ENCODE assay signal across 16 cellular contexts in the genomic region with DNA sequence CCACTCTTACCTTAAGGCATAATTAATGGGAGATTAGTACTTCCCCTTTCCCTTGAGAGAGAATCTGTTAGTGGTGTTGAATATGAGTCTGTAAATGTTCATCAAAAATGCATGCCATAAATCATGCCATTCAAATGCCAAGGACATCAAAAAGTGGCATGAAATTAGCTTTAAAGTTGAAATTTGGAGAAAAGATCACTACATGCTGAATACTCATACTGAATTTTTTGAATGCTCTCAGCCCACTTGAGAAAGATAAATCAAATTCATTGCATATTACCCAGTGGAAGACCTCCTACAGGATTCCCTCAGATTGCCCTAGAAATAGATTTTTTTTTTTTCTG. TPM values are rescaled to one million over a fixed set of nuclear protein-coding genes. Genes with fewer than 3 reads are reported as not detected.
A peak's percentile ranks its signal among the peaks of the same experiment; 100 is the strongest.
DNase-seq lines count a peak whose midpoint lies in the region; TF ChIP-seq lines count a peak whose summit lies in the region.
"Had no signal": no experiment of that assay in that cellular context is flagged by ENCODE, and none has a peak within 500 bp of the region (broad histone marks: within the 10 kb centered on the region; RNA-seq: fewer than 3 reads in every experiment).

No MANE protein-coding gene starts in this region.

- no peak for TF ChIP-seq CTCF in stomach (IDR thresholded peaks at IDR 0.05)

- H3K4me1 ChIP-seq in subcutaneous abdominal adipose tissue (ENCODE audit: control insufficient read depth in 5 of 5, insufficient read depth in 5 of 5, low read length in 5 of 5) (peaks cover 0 to 24% (median 14%) of the 10 kb centered on the region in 5 donors), stomach (peaks cover 0 to 3% (median 3%) of the 10 kb centered on the region in 4 donors)

- H3K36me3 ChIP-seq in subcutaneous abdominal adipose tissue (ENCODE audit: control insufficient read depth in 5 of 5, insufficient read depth in 5 of 5, low read length in 5 of 5) (no peaks in the 10 kb centered on the region), stomach (no peaks in the 10 kb centered on the region)
- H3K36me3 ChIP-seq: Peyer's patch had no signal

- H3K9me3 ChIP-seq in subcutaneous abdominal adipose tissue (ENCODE audit: control insufficient read depth in 5 of 5, low read length in 5 of 5), result no peaks in the 10 kb centered on the region
- no peaks in the 10 kb centered on the region for H3K9me3 ChIP-seq in stomach
- H3K9me3 ChIP-seq: Peyer's patch had no signal

- H3K27me3 ChIP-seq in layer of hippocampus (ENCODE audit: control insufficient read depth, insufficient read depth, low read length) (no peaks in the 10 kb centered on the region), subcutaneous abdominal adipose tissue (ENCODE audit: control insufficient read depth in 5 of 5, insufficient read depth in 4 of 5, low read length in 5 of 5) (peaks cover 0 to 7% (median 3%) of the 10 kb centered on the region in 5 donors), stomach (peaks cover 0 to 39% (median 2%) of the 10 kb centered on the region in 3 donors)
- H3K27me3 ChIP-seq: Peyer's patch had no signal

- TF ChIP-seq EP300 in stomach (IDR thresholded peaks at IDR 0.05), result no peak

- POLR2A ChIA-PET in HEK293T (lab: Yijun Ruan, JAX), result no interaction called here

- no peak for TF ChIP-seq POLR2A in stomach (IDR thresholded peaks at IDR 0.05)

- peak overlapping the region; percentile 31 for H3K27ac ChIP-seq in caudate nucleus (ENCODE audit: low read depth, low read length)
- peak overlapping the region; percentile 53 for H3K27ac ChIP-seq in layer of hippocampus (ENCODE audit: low read depth, low read length)
- H3K27ac ChIP-seq in subcutaneous abdominal adipose tissue (ENCODE audit: low read depth, low read length), result peak overlapping the region; percentile 64
- no peak overlapping the region for H3K27ac ChIP-seq in stomach
- H3K27ac ChIP-seq: Peyer's patch, SK-N-MC had no signal

- intact Hi-C loops in stomach (cut with DNase I; ENCODE audit: low total_unique reads), result no loop called here

- CTCF ChIA-PET in HEK293T (lab: Yijun Ruan, JAX), result interaction anchor here (1.2 kb wide), 1 partner anchor 10 kb away, joined by 3 read pairs; no protein-coding TSS in a partner anchor

- DNase-seq in HEK293T (ENCODE audit: extremely low spot score) (no peak), caudate nucleus (lab: John Stamatoyannopoulos, UW) (no peak), stomach (no peak), dermis blood vessel endothelial cell (no peak), NCI-H2196 (lab: John Stamatoyannopoulos, UW; ENCODE audit: unreplicated experiment) (no peak)
- DNase-seq: CD4-positive, alpha-beta memory T cell; GF-D8; KG1; NCI-H1048; NCI-H226; Peyer's patch; Right ventricle myocardium superior had no signal

- H3K9ac ChIP-seq in subcutaneous abdominal adipose tissue (ENCODE audit: low read length in 5 of 5), result peak overlapping the region in 1 of 5 donors; percentile 30

- no peak overlapping the region for H3K4me3 ChIP-seq in subcutaneous abdominal adipose tissue (ENCODE audit: low read depth in 1 of 5, low read length in 5 of 5)
- no peak overlapping the region for H3K4me3 ChIP-seq in stomach
- H3K4me3 ChIP-seq: GM23338, Peyer's patch, SK-N-MC had no signal

TF ChIP-seq in HEK293T, 16 proteins besides CTCF, POLR2A, EP300 and RAD21:
- TF ChIP-seq, protein P1, sequence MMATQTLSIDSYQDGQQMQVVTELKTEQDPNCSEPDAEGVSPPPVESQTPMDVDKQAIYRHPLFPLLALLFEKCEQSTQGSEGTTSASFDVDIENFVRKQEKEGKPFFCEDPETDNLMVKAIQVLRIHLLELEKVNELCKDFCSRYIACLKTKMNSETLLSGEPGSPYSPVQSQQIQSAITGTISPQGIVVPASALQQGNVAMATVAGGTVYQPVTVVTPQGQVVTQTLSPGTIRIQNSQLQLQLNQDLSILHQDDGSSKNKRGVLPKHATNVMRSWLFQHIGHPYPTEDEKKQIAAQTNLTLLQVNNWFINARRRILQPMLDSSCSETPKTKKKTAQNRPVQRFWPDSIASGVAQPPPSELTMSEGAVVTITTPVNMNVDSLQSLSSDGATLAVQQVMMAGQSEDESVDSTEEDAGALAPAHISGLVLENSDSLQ (IDR thresholded peaks at IDR 0.05), result peak; percentile 66
- no peak for TF ChIP-seq FOXK2 (IDR thresholded peaks at IDR 0.05)

RNA-seq across cellular contexts. Expression of a gene that starts 6.7 kb away (rescaled TPM):
- total RNA-seq in stomach, result 1 to 10 TPM; 1.7 to 9.4 (median 6.8) TPM
- polyA plus RNA-seq in stomach, result 1 to 10 TPM; 1.2 to 2.3 (median 1.6) TPM
- 9.2 and 16.0 TPM in 2 replicates for total RNA-seq in dermis blood vessel endothelial cell

Comparison
In these comparisons a context has a peak if more than half of its experiments do, and no peak if none do; other contexts are left out.
1. H3K27ac ChIP-seq: peak in caudate nucleus (single experiment), layer of hippocampus (single experiment) and subcutaneous abdominal adipose tissue (single experiment); none in stomach (0 of 5).